12 cellular contexts compared by ENCODE assay signal in the genomic region with DNA sequence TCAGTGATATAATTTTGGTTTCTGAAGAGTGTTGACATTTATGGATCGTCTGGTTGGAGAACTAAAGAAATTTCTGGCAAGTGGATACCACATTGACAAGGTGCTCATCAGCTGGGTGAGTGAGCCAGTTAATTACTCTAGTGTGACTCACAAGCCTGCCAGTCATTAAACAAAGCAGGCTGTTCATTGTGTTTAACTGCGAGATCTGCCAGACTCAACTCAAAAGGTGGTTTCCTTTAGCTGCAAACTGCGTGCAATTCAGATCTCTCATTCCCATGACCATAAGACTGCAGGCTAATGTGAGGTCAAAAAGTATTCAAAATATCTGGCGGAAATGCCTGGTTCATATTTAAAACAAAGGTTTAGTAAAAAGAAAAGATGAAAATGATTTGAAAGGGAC. TPM values are rescaled to one million over a fixed set of nuclear protein-coding genes. Genes with fewer than 3 reads are reported as not detected.
DNase-seq lines count a peak whose midpoint lies in the region; ATAC-seq, FAIRE-seq and TF ChIP-seq lines count a peak whose summit lies in the region.
"Had no signal": no experiment of that assay in that cellular context is flagged by ENCODE, and none has a peak within 500 bp of the region (broad histone marks: within the 10 kb centered on the region; RNA-seq: fewer than 3 reads in every experiment).

No MANE protein-coding gene starts in this region.

- H3K36me3 ChIP-seq in HEK293 (ENCODE audit: control insufficient read depth in 2 of 2, insufficient read depth in 1 of 2, low read length in 2 of 2), result no peaks in the 10 kb centered on the region
- H3K36me3 ChIP-seq in RWPE2 (ENCODE audit: low read depth), result no peaks in the 10 kb centered on the region
- no peaks in the 10 kb centered on the region for H3K36me3 ChIP-seq in keratinocyte (ENCODE audit: control insufficient read depth in 2 of 2, extremely low read depth in 1 of 2, insufficient read depth in 2 of 2, low read length in 2 of 2)
- H3K36me3 ChIP-seq in upper lobe of left lung, result no peaks in the 10 kb centered on the region
- H3K36me3 ChIP-seq: SJSA1 had no signal

- H2AFZ ChIP-seq in keratinocyte (ENCODE audit: control insufficient read depth, low read length), result no peak overlapping the region

- H3K4me2 ChIP-seq in keratinocyte (ENCODE audit: control insufficient read depth, extremely low read depth, insufficient read depth, low read depth, low read length), result peak overlapping the region; percentile 35

- H3K9ac ChIP-seq in keratinocyte (ENCODE audit: control insufficient read depth, extremely low read depth, insufficient read depth, low read length), result no peak overlapping the region

- peaks cover 2% of the 10 kb centered on the region; the same call in 1 of the 2 replicates for H3K4me1 ChIP-seq in HEK293 (ENCODE audit: control insufficient read depth, insufficient read depth, low read length)
- peaks cover 17% of the 10 kb centered on the region for H3K4me1 ChIP-seq in RWPE2 (ENCODE audit: insufficient read depth, poor library complexity, severe bottlenecking)
- H3K4me1 ChIP-seq in keratinocyte (ENCODE audit: control insufficient read depth, extremely low read depth, insufficient read depth, low read length), result peaks cover 21% of the 10 kb centered on the region
- H3K4me1 ChIP-seq in upper lobe of left lung, result no peaks in the 10 kb centered on the region

- peak; percentile 92 for FAIRE-seq in keratinocyte (lab: Jason Lieb, UNC)

- no peak for TF ChIP-seq POLR2A in upper lobe of left lung (IDR thresholded peaks at IDR 0.05)

- POLR2A ChIA-PET in HEK293 (lab: Yijun Ruan, JAX), result no interaction called here

- CTCF ChIA-PET in HEK293 (lab: Yijun Ruan, JAX), result interaction anchor here (0.5 to 2.3 kb wide), 23 partner anchors 13 to 479 kb away, joined by 3 to 37 read pairs (median 4); a partner anchor contains a TSS

- WGBS in upper lobe of left lung, 2 donors, result 34 to 47% methylated on average over 4 of the region's 4 CpGs

- no peak for TF ChIP-seq CTCF in HEK293 (tag by site-specific recombination; IDR thresholded peaks at IDR 0.05)
- no peak for TF ChIP-seq CTCF in RWPE2 (IDR thresholded peaks at IDR 0.05; ENCODE audit: poor library complexity, severe bottlenecking)
- no peak for TF ChIP-seq CTCF in keratinocyte (optimal IDR thresholded peaks at IDR 0.05 in 1 of 3, IDR thresholded peaks at IDR 0.05 in 1 of 3, conservative IDR thresholded peaks at IDR 0.05 in 1 of 3; ENCODE audit: extremely low read depth in 1 of 3, insufficient read depth in 2 of 3, low read length in 3 of 3)
- TF ChIP-seq CTCF in upper lobe of left lung (IDR thresholded peaks at IDR 0.05), result no peak

- TF ChIP-seq EP300 in upper lobe of left lung (IDR thresholded peaks at IDR 0.05), result no peak

- H3K27ac ChIP-seq in HEK293 (ENCODE audit: extremely low read depth, low read depth, low read length), result no peak overlapping the region
- H3K27ac ChIP-seq in RWPE2 (ENCODE audit: poor library complexity, severe bottlenecking), result peak overlapping the region; percentile 27
- peak overlapping the region; percentile 64 for H3K27ac ChIP-seq in keratinocyte (ENCODE audit: control insufficient read depth, insufficient read depth, low read length)
- no peak overlapping the region for H3K27ac ChIP-seq in upper lobe of left lung
- H3K27ac ChIP-seq: SJSA1, skin epidermis had no signal

- no peak overlapping the region for H3K4me3 ChIP-seq in HEK293 (ENCODE audit: low read depth, low read length)
- no peak overlapping the region for H3K4me3 ChIP-seq in RWPE2 (ENCODE audit: severe bottlenecking)
- no peak overlapping the region for H3K4me3 ChIP-seq in keratinocyte (ENCODE audit: control insufficient read depth in 2 of 3, extremely low read depth in 1 of 3, insufficient read depth in 2 of 3, low read depth in 1 of 3, low read length in 3 of 3)
- H3K4me3 ChIP-seq in upper lobe of left lung, result no peak overlapping the region
- H3K4me3 ChIP-seq: SJSA1, skin epidermis had no signal

- H3K27me3 ChIP-seq in RWPE2 (ENCODE audit: insufficient read depth, poor library complexity, severe bottlenecking) (no peaks in the 10 kb centered on the region), keratinocyte (ENCODE audit: control insufficient read depth, extremely low read depth, insufficient read depth, low read length) (no peaks in the 10 kb centered on the region), upper lobe of left lung (no peaks in the 10 kb centered on the region)
- H3K27me3 ChIP-seq: SJSA1 had no signal

- H3K9me1 ChIP-seq in keratinocyte (ENCODE audit: control insufficient read depth, extremely low read depth, insufficient read depth, low read length), result no peaks in the 10 kb centered on the region

- DNase-seq in Daoy (ENCODE audit: low read depth) (peak; percentile 91), RWPE2 (ENCODE audit: low spot score) (no peak), keratinocyte (ENCODE audit: low read depth, low spot score) (peak; percentile 58), upper lobe of left lung (no peak), SKM-1 (lab: John Stamatoyannopoulos, UW; ENCODE audit: unreplicated experiment) (no peak), germinal center (ENCODE audit: low spot score) (no peak)
- DNase-seq in NK-92 treated with Interleukin-12 subunit alpha and Interleukin-12 subunit beta, amount 100 ng/mL, for 24 hours (lab: John Stamatoyannopoulos, UW), result no peak
- DNase-seq: H7 had no signal

- ATAC-seq in RWPE2 (ENCODE audit: low read depth) (peak; percentile 94), upper lobe of left lung (ENCODE audit: low FRiP score in 2 of 2) (no peak)

- H3K79me2 ChIP-seq in keratinocyte (ENCODE audit: control insufficient read depth, insufficient read depth, low read length), result no peaks in the 10 kb centered on the region

- dilution Hi-C loops in keratinocyte (cut with MboI; ENCODE audit: extremely low pct_ligation_motif_present, low sequenced_read_pairs), result no loop called here

- H4K20me1 ChIP-seq in keratinocyte (ENCODE audit: control insufficient read depth, extremely low read depth, insufficient read depth, low read length), result no peaks in the 10 kb centered on the region

- H3K9me3 ChIP-seq in HEK293 (ENCODE audit: control insufficient read depth, insufficient read depth, low read depth, low read length) (no peaks in the 10 kb centered on the region), RWPE2 (ENCODE audit: severe bottlenecking) (no peaks in the 10 kb centered on the region), keratinocyte (ENCODE audit: control insufficient read depth, low read depth, low read length) (no peaks in the 10 kb centered on the region), upper lobe of left lung (no peaks in the 10 kb centered on the region)
- H3K9me3 ChIP-seq: SJSA1 had no signal

TF ChIP-seq in HEK293, 187 proteins besides CTCF, POLR2A, EP300 and RAD21:
- TF ChIP-seq, protein P1, sequence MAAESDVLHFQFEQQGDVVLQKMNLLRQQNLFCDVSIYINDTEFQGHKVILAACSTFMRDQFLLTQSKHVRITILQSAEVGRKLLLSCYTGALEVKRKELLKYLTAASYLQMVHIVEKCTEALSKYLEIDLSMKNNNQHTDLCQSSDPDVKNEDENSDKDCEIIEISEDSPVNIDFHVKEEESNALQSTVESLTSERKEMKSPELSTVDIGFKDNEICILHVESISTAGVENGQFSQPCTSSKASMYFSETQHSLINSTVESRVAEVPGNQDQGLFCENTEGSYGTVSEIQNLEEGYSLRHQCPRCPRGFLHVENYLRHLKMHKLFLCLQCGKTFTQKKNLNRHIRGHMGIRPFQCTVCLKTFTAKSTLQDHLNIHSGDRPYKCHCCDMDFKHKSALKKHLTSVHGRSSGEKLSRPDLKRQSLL (tag by site-specific recombination; IDR thresholded peaks at IDR 0.05), result peak; percentile 39; the same call in 1 of the 2 replicates
- TF ChIP-seq ZNF211 (tag by site-specific recombination; IDR thresholded peaks at IDR 0.05; ENCODE audit: low read depth), result no peak
- TF ChIP-seq, protein P2, sequence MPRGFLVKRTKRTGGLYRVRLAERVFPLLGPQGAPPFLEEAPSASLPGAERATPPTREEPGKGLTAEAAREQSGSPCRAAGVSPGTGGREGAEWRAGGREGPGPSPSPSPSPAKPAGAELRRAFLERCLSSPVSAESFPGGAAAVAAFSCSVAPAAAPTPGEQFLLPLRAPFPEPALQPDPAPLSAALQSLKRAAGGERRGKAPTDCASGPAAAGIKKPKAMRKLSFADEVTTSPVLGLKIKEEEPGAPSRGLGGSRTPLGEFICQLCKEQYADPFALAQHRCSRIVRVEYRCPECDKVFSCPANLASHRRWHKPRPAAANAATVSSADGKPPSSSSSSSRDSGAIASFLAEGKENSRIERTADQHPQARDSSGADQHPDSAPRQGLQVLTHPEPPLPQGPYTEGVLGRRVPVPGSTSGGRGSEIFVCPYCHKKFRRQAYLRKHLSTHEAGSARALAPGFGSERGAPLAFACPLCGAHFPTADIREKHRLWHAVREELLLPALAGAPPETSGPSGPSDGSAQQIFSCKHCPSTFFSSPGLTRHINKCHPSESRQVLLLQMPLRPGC (tag by site-specific recombination; IDR thresholded peaks at IDR 0.05), result no peak
- no peak for TF ChIP-seq ZNF10 (tag by site-specific recombination; IDR thresholded peaks at IDR 0.05)
- TF ChIP-seq ZBTB17 (tag by site-specific recombination; IDR thresholded peaks at IDR 0.05), result peak; percentile 27; the same call in 1 of the 2 replicates
- 0 out of 2 replicates have a peak, but pooled peaks have one; percentile 23 for TF ChIP-seq ZNF660 (tag by site-specific recombination; IDR thresholded peaks at IDR 0.05)
- TF ChIP-seq SP7 (tag by site-specific recombination; IDR thresholded peaks at IDR 0.05), result peak; percentile 61
TF ChIP-seq in HEK293: peak in this region for 4.

RNA-seq across cellular contexts. Expression of a gene that starts 32.5 kb away (rescaled TPM):
- total RNA-seq in Daoy (2014; rRNA removed; shearing (Covaris generic)), result under 0.01 TPM in 1 of 2 replicates, not detected in the other
- polyA plus RNA-seq in keratinocyte, result not detected in 3 replicates
- not detected for polyA plus RNA-seq in keratinocyte (2011; ENCODE audit: low read depth)
- not detected in 2 replicates for polyA plus RNA-seq in keratinocyte (2011; cell fraction: cytosol; rRNA removed)
- not detected in 2 replicates for polyA plus RNA-seq in keratinocyte (2011; cell fraction: nucleus; rRNA removed)
- not detected in 2 replicates for polyA plus RNA-seq in keratinocyte (2012; ENCODE audit: low replicate concordance)
- not detected in 3 replicates for polyA minus RNA-seq in keratinocyte
- polyA minus RNA-seq in keratinocyte (2011; cell fraction: cytosol; rRNA and poly(A)+ RNA removed), result not detected
- not detected in 2 replicates for polyA minus RNA-seq in keratinocyte (2011; cell fraction: nucleus; rRNA and poly(A)+ RNA removed)
- 1 to 10 TPM in 4 of 6 donors, under 1 TPM in 2; under 0.01 to 3.2 (median 1.7) TPM for total RNA-seq in upper lobe of left lung
- total RNA-seq: H7, SJSA1 had no signal
- polyA plus RNA-seq: IgD-negative memory B cell had no signal

Comparison
In these comparisons a context has a peak if more than half of its experiments do, and no peak if none do; other contexts are left out.
1. DNase-seq: peak in Daoy (single experiment) and keratinocyte (single experiment); none in RWPE2 (single experiment), NK-92 treated with Interleukin-12 subunit alpha and Interleukin-12 subunit beta, amount 100 ng/mL, for 24 hours (single experiment), upper lobe of left lung (0 of 2), SKM-1 (single experiment) and germinal center (single experiment).
2. H3K27ac ChIP-seq: peak in RWPE2 (single experiment) and keratinocyte (single experiment); none in HEK293 (single experiment) and upper lobe of left lung (0 of 4).